22 cellular contexts compared by ENCODE assay signal in genomic region chr3:26108846-26109489, GRCh38.
"Had no signal": no experiment of that assay in that cellular context is flagged by ENCODE, and none has a peak within 500 bp of the region (broad histone marks: within the 10 kb centered on the region; RNA-seq: fewer than 3 reads in every experiment).

No MANE protein-coding gene starts in this region.

- H3K79me2 ChIP-seq: hepatocyte had no signal

- H3K4me3 ChIP-seq: hepatocyte, left lung, lung, prostate gland, thoracic aorta, upper lobe of left lung had no signal

- H3K27ac ChIP-seq: hepatocyte, left lung, prostate gland, thoracic aorta, upper lobe of left lung had no signal

- H3K4me2 ChIP-seq: hepatocyte had no signal

- H3K9me3 ChIP-seq: left lung, prostate gland, thoracic aorta, upper lobe of left lung had no signal

- ATAC-seq: activated naive CD8-positive, alpha-beta T cell treated with anti-CD3 and anti-CD28 coated beads, Interleukin-2, amount 50 U/mL, for 24 hours; left lung; natural killer cell had no signal

- H3K36me3 ChIP-seq: left lung, prostate gland, thoracic aorta, upper lobe of left lung had no signal

- H3K27me3 ChIP-seq: hepatocyte, left lung, upper lobe of left lung had no signal

- H3K4me1 ChIP-seq: left lung, prostate gland had no signal

- H2AFZ ChIP-seq: hepatocyte had no signal

- DNase-seq: activated CD4-positive, alpha-beta T cell treated with anti-CD3 and anti-CD28 coated beads for 4 hours; activated CD4-positive, alpha-beta T cell treated with anti-CD3 and anti-CD28 coated beads, Interleukin-2, amount 50 U/mL, for 48 hours; activated CD4-positive, CD25-positive, alpha-beta regulatory T cell; activated CD8-positive, alpha-beta memory T cell treated with anti-CD3 and anti-CD28 coated beads, Interleukin-2, amount 50 U/mL, for 48 hours; activated effector memory CD4-positive, alpha-beta T cell treated with Interleukin-2 at 50 U/mL for 16 hours; activated naive CD4-positive, alpha-beta T cell treated with anti-CD3 and anti-CD28 coated beads, Interleukin-2, amount 10 ng/mL, durations not matched to agents 7 days and 5 days; activated naive CD8-positive, alpha-beta T cell treated with anti-CD3 and anti-CD28 coated beads, Interleukin-2, amount 50 U/mL, for 24 hours; activated T-cell treated with anti-CD3 and anti-CD28 coated beads, Interleukin-2, amount 50 U/mL, for 72 hours; cerebellar nuclear complex; foreskin fibroblast; immature natural killer cell; kidney glomerular epithelial cell; left lung; natural killer cell; stimulated activated CD4-positive, alpha-beta T cell treated with anti-CD3 and anti-CD28 coated beads, Interleukin-4, amount 100 ng/mL, for 24 hours; stimulated activated naive CD4-positive, alpha-beta T cell treated with Interleukin-2 at 50 U/mL for 16 hours; T-helper 9 cell; upper lobe of left lung had no signal
